Comparison of ENCODE assay signal across 21 cellular contexts in genomic region chr19:4600893-4601292, GRCh38. TPM values are rescaled to one million over a fixed set of nuclear protein-coding genes. Genes with fewer than 3 reads are reported as not detected.
A peak's percentile ranks its signal among the peaks of the same experiment; 100 is the strongest.
DNase-seq lines count a peak whose midpoint lies in the region; ATAC-seq, FAIRE-seq and TF ChIP-seq lines count a peak whose summit lies in the region.
"Had no signal": no experiment of that assay in that cellular context is flagged by ENCODE, and none has a peak within 500 bp of the region (broad histone marks: within the 10 kb centered on the region; RNA-seq: fewer than 3 reads in every experiment).

No MANE protein-coding gene starts in this region.

- H3K4me2 ChIP-seq in HepG2 (ENCODE audit: low read depth, low read length): no peak overlapping the region
- H3K4me2 ChIP-seq in neuronal stem cell (ENCODE audit: insufficient read depth, low read length, poor library complexity, severe bottlenecking): no peak overlapping the region
- H3K4me2 ChIP-seq: GM23338 had no signal

- TF ChIP-seq CTCF in HepG2 (CRISPR knock-in tag; IDR thresholded peaks at IDR 0.05) (no peak), right lobe of liver (IDR thresholded peaks at IDR 0.05) (no peak)

- H3K79me1 ChIP-seq in neuronal stem cell (ENCODE audit: low read depth, low read length): peaks cover 3% of the 10 kb centered on the region

- H3K36me3 ChIP-seq in HepG2 (replicated peaks in 1 of 2; ENCODE audit: control insufficient read depth in 1 of 2, insufficient read depth in 2 of 2, low read length in 2 of 2) (no peaks in the 10 kb centered on the region), right lobe of liver (no peaks in the 10 kb centered on the region), neuronal stem cell (replicated peaks in 1 of 2; ENCODE audit: control insufficient read depth in 2 of 2, insufficient read depth in 2 of 2, low read length in 2 of 2) (no peaks in the 10 kb centered on the region)

- TF ChIP-seq RAD21 in HepG2 (CRISPR knock-in tag; IDR thresholded peaks at IDR 0.05): no peak

- POLR2A ChIA-PET in HepG2 (lab: Yijun Ruan, JAX): no interaction called here

- in situ Hi-C loops in HepG2 (cut with HindIII; ENCODE audit: extremely low pct_ligation_motif_present, low pct_unique_long_range_greater_than_20kb): no loop called here

- H2BK120ac ChIP-seq in neuronal stem cell (ENCODE audit: low read depth, low read length): no peak overlapping the region

- H3K23ac ChIP-seq in neuronal stem cell (ENCODE audit: low read depth, low read length, poor library complexity): no peak overlapping the region

- ATAC-seq in HepG2: no peak
- no peak for ATAC-seq in right lobe of liver
- no peak for ATAC-seq in HG02870 (IDR thresholded peaks at IDR 0.05; ENCODE audit: unreplicated experiment)
- ATAC-seq: GM23338 had no signal

- no peak overlapping the region for H4K91ac ChIP-seq in neuronal stem cell (ENCODE audit: low read depth, low read length, poor library complexity)

- H2BK15ac ChIP-seq in neuronal stem cell (ENCODE audit: low read length): peak overlapping the region; percentile 1

- H2AFZ ChIP-seq in HepG2 (ENCODE audit: low read length): no peak overlapping the region
- H2AFZ ChIP-seq in neuronal stem cell (ENCODE audit: low read length): no peak overlapping the region
- H2AFZ ChIP-seq: GM23338 had no signal

- FAIRE-seq in HepG2 (lab: Jason Lieb, UNC) (no peak), urothelium cell line (lab: Jason Lieb, UNC) (no peak)
- FAIRE-seq: A204.1, D721Med, GM12892, GM18507, H54 had no signal

- DNase-seq in HepG2 (ENCODE audit: low spot score) (no peak), right lobe of liver (no peak), NCI-H69 (lab: John Stamatoyannopoulos, UW) (peak; percentile 78), neuronal stem cell (ENCODE audit: low spot score) (no peak), urothelium cell line (ENCODE audit: low spot score) (no peak)
- DNase-seq: AML-193; Caco-2; CD4-positive, alpha-beta T cell; GDM1; HCEC 1CT; HFFc6; IMR-90; KBM-7 had no signal

- H3K27me3 ChIP-seq in HepG2 (ENCODE audit: control insufficient read depth in 1 of 2, insufficient read depth in 2 of 2, low read length in 2 of 2) (peaks cover 0 to 7% of the 10 kb centered on the region in 2 experiments; a peak in 2 of 5 replicates), right lobe of liver (no peaks in the 10 kb centered on the region), neuronal stem cell (ENCODE audit: control insufficient read depth in 3 of 3, insufficient read depth in 3 of 3, low read depth in 1 of 3, low read length in 3 of 3) (no peaks in the 10 kb centered on the region)

- peaks cover 23% of the 10 kb centered on the region for H3K4me1 ChIP-seq in HepG2 (ENCODE audit: insufficient read depth, low read length)
- peaks cover 0 to 2% (median 0%) of the 10 kb centered on the region in 4 donors for H3K4me1 ChIP-seq in right lobe of liver
- peaks cover 8 to 9% of the 10 kb centered on the region in 2 donors for H3K4me1 ChIP-seq in neuronal stem cell (ENCODE audit: control insufficient read depth in 2 of 2, insufficient read depth in 1 of 2, low read depth in 1 of 2, low read length in 2 of 2)
- H3K4me1 ChIP-seq: Caco-2 had no signal

- no TSS peak for BruUV-seq in HepG2 (replicated peaks; lab: Mats Ljungman, UMichigan)

- no peak overlapping the region for H3K4me3 ChIP-seq in HepG2 (replicated peaks in 1 of 3; ENCODE audit: insufficient read depth in 1 of 3, low read depth in 2 of 3, low read length in 3 of 3)
- H3K4me3 ChIP-seq in right lobe of liver: no peak overlapping the region
- no peak overlapping the region for H3K4me3 ChIP-seq in neuronal stem cell (ENCODE audit: low read length in 2 of 2)
- H3K4me3 ChIP-seq: GM23338 had no signal

- intact Hi-C loops in HepG2 (cut with micrococcal nuclease; ENCODE audit: unreplicated experiment): no loop called here
- intact Hi-C loops in right lobe of liver (cut with DNase I): no loop called here

- no peak overlapping the region for H3K14ac ChIP-seq in neuronal stem cell (ENCODE audit: low read length)

- H3K9me3 ChIP-seq in HepG2 (ENCODE audit: low read length) (no peaks in the 10 kb centered on the region), right lobe of liver (no peaks in the 10 kb centered on the region), neuronal stem cell (replicated peaks in 1 of 2; ENCODE audit: control insufficient read depth in 2 of 2, insufficient read depth in 1 of 2, low read depth in 1 of 2, low read length in 2 of 2) (peaks cover 0 to 2% of the 10 kb centered on the region in 2 donors)
- H3K9me3 ChIP-seq: Caco-2 had no signal

- H2AK5ac ChIP-seq in neuronal stem cell (ENCODE audit: low read depth, low read length): no peak overlapping the region

- TF ChIP-seq EP300 in HepG2 (IDR thresholded peaks at IDR 0.05; ENCODE audit: low read depth in 2 of 2, low read length in 2 of 2) (no peak), HepG2 (CRISPR knock-in tag; IDR thresholded peaks at IDR 0.05; ENCODE audit: borderline replicate concordance) (no peak)

- H4K20me1 ChIP-seq in HepG2 (ENCODE audit: insufficient read depth, low read length): no peaks in the 10 kb centered on the region

- no peaks in the 10 kb centered on the region for H3K79me2 ChIP-seq in HepG2 (ENCODE audit: insufficient read depth, low read length)

- H3K27ac ChIP-seq in HepG2 (ENCODE audit: extremely low read length, insufficient read depth, low read length) (no peak overlapping the region), right lobe of liver (no peak overlapping the region), neuronal stem cell (replicated peaks; ENCODE audit: low read length) (no peak overlapping the region)
- H3K27ac ChIP-seq: C4-2B had no signal

- no peak overlapping the region for H2BK12ac ChIP-seq in neuronal stem cell (ENCODE audit: low read length)

- 29% methylated on average over 5 of the region's 5 CpGs for WGBS in HepG2 (ENCODE audit: low lambda C conversion rate)
- WGBS in right lobe of liver (ENCODE audit: insufficient coverage, low coverage, low lambda C conversion rate, missing lambda C conversion rate): 94% methylated on average over 3 of the region's 5 CpGs
- no CpG with 5 or more reads among the region's 5 CpGs for WGBS in neuronal stem cell (ENCODE audit: extremely low coverage in 2 of 2, insufficient read length in 2 of 2, insufficient replicate concordance in 1 of 2), 2 donors

- H4K8ac ChIP-seq in neuronal stem cell (ENCODE audit: low read depth, low read length): no peak overlapping the region

- no peak overlapping the region for H3K18ac ChIP-seq in neuronal stem cell (ENCODE audit: low read length)

- H3K4ac ChIP-seq in neuronal stem cell (ENCODE audit: low read length): no peak overlapping the region

- CTCF ChIA-PET in HepG2 (lab: Yijun Ruan, JAX; ENCODE audit: low intra/inter-chr PET ratio, low total read pairs): no interaction called here

- TF ChIP-seq POLR2A in HepG2 (IDR thresholded peaks at IDR 0.05; ENCODE audit: insufficient read depth in 1 of 2, low read depth in 2 of 2, low read length in 2 of 2) (no peak), right lobe of liver (IDR thresholded peaks at IDR 0.05) (no peak)

- no peak overlapping the region for H2BK5ac ChIP-seq in neuronal stem cell (ENCODE audit: low read length)

- H3K9ac ChIP-seq in HepG2 (ENCODE audit: insufficient read depth, low read depth, low read length) (no peak overlapping the region), neuronal stem cell (ENCODE audit: low read depth, low read length, poor library complexity) (no peak overlapping the region)

RNA-seq across cellular contexts. Expression of gene TNFAIP8L1, which starts 38.4 kb away (rescaled TPM):
- 18.9 and 21.4 TPM in 2 replicates for total RNA-seq in HepG2 (2016; rRNA removed; fragmentation: Illumina TruSeq; extraction: Trizol)
- 5.7 and 6.2 TPM in 2 replicates for total RNA-seq in HepG2 (2016; cell fraction: cytosol; rRNA removed; fragmentation: Illumina TruSeq; extraction: Trizol; ENCODE audit: low read depth)
- 15.8 and 20.8 TPM in 2 replicates for total RNA-seq in HepG2 (2016; cell fraction: insoluble cytoplasmic fraction; rRNA removed; fragmentation: Illumina TruSeq; extraction: Trizol)
- 17.1 and 17.6 TPM in 2 replicates for total RNA-seq in HepG2 (2016; cell fraction: membrane; rRNA removed; fragmentation: Illumina TruSeq; extraction: Trizol)
- total RNA-seq in HepG2 (2016; cell fraction: nucleus; rRNA removed; fragmentation: Illumina TruSeq; extraction: Trizol): 9.7 and 12.6 TPM in 2 replicates
- 13.4 and 14.2 TPM in 2 replicates for polyA plus RNA-seq in HepG2 (2011; rRNA removed)
- 16.1 and 16.8 TPM in 2 replicates for polyA plus RNA-seq in HepG2 (2011; cell fraction: cytosol; rRNA removed)
- polyA plus RNA-seq in HepG2 (2011; cell fraction: nucleus; rRNA removed): 7.6 and 8.4 TPM in 2 replicates
- polyA plus RNA-seq in HepG2 (2012): 11.6 and 15.1 TPM in 2 replicates
- 5.3 and 5.7 TPM in 2 replicates for polyA plus RNA-seq in HepG2 (2016; cell fraction: cytosol; fragmentation: Illumina TruSeq; extraction: Trizol; ENCODE audit: low read depth)
- polyA plus RNA-seq in HepG2 (2016; cell fraction: insoluble cytoplasmic fraction; fragmentation: Illumina TruSeq; extraction: Trizol; ENCODE audit: low read depth): 20.0 and 23.7 TPM in 2 replicates
- 13.6 and 14.4 TPM in 2 replicates for polyA plus RNA-seq in HepG2 (2016; cell fraction: membrane; fragmentation: Illumina TruSeq; extraction: Trizol; ENCODE audit: low read depth)
- polyA plus RNA-seq in HepG2 (2016; cell fraction: nucleus; fragmentation: Illumina TruSeq; extraction: Trizol; ENCODE audit: insufficient read depth, low read depth): 15.4 and 17.2 TPM in 2 replicates
- 2.7 and 20.5 TPM in 2 replicates for polyA minus RNA-seq in HepG2 (2011; rRNA and poly(A)+ RNA removed; ENCODE audit: low replicate concordance)
- 10.1 and 10.4 TPM in 2 replicates for polyA minus RNA-seq in HepG2 (2011; cell fraction: cytosol; rRNA and poly(A)+ RNA removed)
- polyA minus RNA-seq in HepG2 (2011; cell fraction: nucleus; rRNA and poly(A)+ RNA removed): 8.8 and 9.0 TPM in 2 replicates
- 10 to 100 TPM; 16.6 to 26.4 (median 22.8) TPM for total RNA-seq in right lobe of liver
- 15.5 TPM for polyA plus RNA-seq in neuronal stem cell (2013, experiment 1 of 2)
- polyA plus RNA-seq in neuronal stem cell (2013, experiment 2 of 2): 15.7 TPM

RNA-seq across cellular contexts. Expression of gene SEMA6B, which starts 41.4 kb away (rescaled TPM):
- total RNA-seq in HepG2 (2016; rRNA removed; fragmentation: Illumina TruSeq; extraction: Trizol): 37.0 and 67.1 TPM in 2 replicates
- total RNA-seq in HepG2 (2016; cell fraction: cytosol; rRNA removed; fragmentation: Illumina TruSeq; extraction: Trizol; ENCODE audit: low read depth): 14.3 and 14.5 TPM in 2 replicates
- 29.9 and 68.6 TPM in 2 replicates for total RNA-seq in HepG2 (2016; cell fraction: insoluble cytoplasmic fraction; rRNA removed; fragmentation: Illumina TruSeq; extraction: Trizol)
- total RNA-seq in HepG2 (2016; cell fraction: membrane; rRNA removed; fragmentation: Illumina TruSeq; extraction: Trizol): 59.5 and 62.2 TPM in 2 replicates
- total RNA-seq in HepG2 (2016; cell fraction: nucleus; rRNA removed; fragmentation: Illumina TruSeq; extraction: Trizol): 51.6 and 59.6 TPM in 2 replicates
- 45.5 and 56.2 TPM in 2 replicates for polyA plus RNA-seq in HepG2 (2011; rRNA removed)
- 55.1 and 78.1 TPM in 2 replicates for polyA plus RNA-seq in HepG2 (2011; cell fraction: cytosol; rRNA removed)
- 60.7 and 73.5 TPM in 2 replicates for polyA plus RNA-seq in HepG2 (2011; cell fraction: nucleus; rRNA removed)
- polyA plus RNA-seq in HepG2 (2012): 31.8 and 42.2 TPM in 2 replicates
- polyA plus RNA-seq in HepG2 (2016; cell fraction: cytosol; fragmentation: Illumina TruSeq; extraction: Trizol; ENCODE audit: low read depth): 17.9 and 18.2 TPM in 2 replicates
- polyA plus RNA-seq in HepG2 (2016; cell fraction: insoluble cytoplasmic fraction; fragmentation: Illumina TruSeq; extraction: Trizol; ENCODE audit: low read depth): 55.9 and 71.2 TPM in 2 replicates
- polyA plus RNA-seq in HepG2 (2016; cell fraction: membrane; fragmentation: Illumina TruSeq; extraction: Trizol; ENCODE audit: low read depth): 62.0 and 68.4 TPM in 2 replicates
- polyA plus RNA-seq in HepG2 (2016; cell fraction: nucleus; fragmentation: Illumina TruSeq; extraction: Trizol; ENCODE audit: insufficient read depth, low read depth): 120 and 123 TPM in 2 replicates
- 0.23 and 250 TPM in 2 replicates for polyA minus RNA-seq in HepG2 (2011; rRNA and poly(A)+ RNA removed; ENCODE audit: low replicate concordance)
- polyA minus RNA-seq in HepG2 (2011; cell fraction: cytosol; rRNA and poly(A)+ RNA removed): 72.0 and 86.5 TPM in 2 replicates
- 23.2 and 24.5 TPM in 2 replicates for polyA minus RNA-seq in HepG2 (2011; cell fraction: nucleus; rRNA and poly(A)+ RNA removed)
- 1 to 10 TPM; 1.0 to 6.5 (median 2.3) TPM for total RNA-seq in right lobe of liver
- polyA plus RNA-seq in neuronal stem cell (2013, experiment 1 of 2): 42.5 TPM
- 43.0 TPM for polyA plus RNA-seq in neuronal stem cell (2013, experiment 2 of 2)
